ENCODE assay signal across 19 cellular contexts in genomic region chr18:56326386-56327072, GRCh38.
"Had no signal": no experiment of that assay in that cellular context is flagged by ENCODE, and none has a peak within 500 bp of the region (broad histone marks: within the 10 kb centered on the region; RNA-seq: fewer than 3 reads in every experiment).

No MANE protein-coding gene starts in this region.

- FAIRE-seq: endometrium, urothelium cell line had no signal

- H3K27ac ChIP-seq: brain microvascular endothelial cell, lower lobe of right lung, tibial artery, WERI-Rb-1 had no signal

- ATAC-seq: activated naive CD4-positive, alpha-beta T cell treated with anti-CD3 and anti-CD28 coated beads, Interleukin-2, amount 50 U/mL, for 72 hours; lower lobe of right lung; stimulated activated naive B cell treated with anti-CD40 and anti-IgM and Interleukin-4, amounts not matched to agents 10 μg/mL and 1 μg/mL and 100 μg/mL, for 72 hours had no signal

- H3K36me3 Mint-ChIP-seq: activated naive CD4-positive, alpha-beta T cell treated with anti-CD3 and anti-CD28 coated beads, Interleukin-2, amount 50 U/mL, for 72 hours; stimulated activated naive B cell treated with anti-CD40 and anti-IgM and Interleukin-4, amounts not matched to agents 10 μg/mL and 1 μg/mL and 100 μg/mL, for 72 hours had no signal

- DNase-seq: activated CD4-positive, alpha-beta T cell treated with anti-CD3 and anti-CD28 coated beads, Interleukin-2, amount 50 U/mL, for 4 hours; activated gamma-delta T cell treated with Interleukin-2 at 50 U/mL for 16 hours; brain microvascular endothelial cell; esophagus squamous epithelium; islet precursor cell; lower lobe of right lung; midbrain; nucleus accumbens; stimulated activated naive B cell treated with anti-CD40 and anti-IgM and Interleukin-4, amounts not matched to agents 10 μg/mL and 1 μg/mL and 100 μg/mL, for 72 hours; SW 1271; T-helper 2 cell; tibial artery; WERI-Rb-1 had no signal

- H3K36me3 ChIP-seq: brain microvascular endothelial cell, esophagus squamous epithelium, lower lobe of right lung, tibial artery, WERI-Rb-1 had no signal

- H3K27me3 ChIP-seq: brain microvascular endothelial cell, esophagus squamous epithelium, tibial artery had no signal

- H3K4me3 Mint-ChIP-seq: activated T-helper 1 cell treated with anti-CD3 and anti-CD28 coated beads, Interleukin-12 subunit alpha, Interleukin-12 subunit beta, Interleukin-2, Interleukin-4 antibody, amounts not matched to agents 30 ng/mL and 10 ng/mL and 1 ng/mL, durations not matched to agents 14 hours and 24 hours and 36 hours; central memory CD8-positive, alpha-beta T cell; nephron; stimulated activated naive B cell treated with anti-CD40 and anti-IgM and Interleukin-4, amounts not matched to agents 10 μg/mL and 1 μg/mL and 100 μg/mL, for 72 hours had no signal

- H3K4me3 ChIP-seq: esophagus squamous epithelium, lower lobe of right lung, tibial artery had no signal

- H3K9me3 ChIP-seq: esophagus squamous epithelium, lower lobe of right lung, tibial artery had no signal

- H3K4me1 Mint-ChIP-seq: central memory CD8-positive, alpha-beta T cell had no signal

- H3K27me3 Mint-ChIP-seq: central memory CD8-positive, alpha-beta T cell; stimulated activated naive B cell treated with anti-CD40 and anti-IgM and Interleukin-4, amounts not matched to agents 10 μg/mL and 1 μg/mL and 100 μg/mL, for 72 hours had no signal

- H3K27ac Mint-ChIP-seq: activated naive CD4-positive, alpha-beta T cell treated with anti-CD3 and anti-CD28 coated beads, Interleukin-2, amount 50 U/mL, for 72 hours; activated T-helper 1 cell treated with anti-CD3 and anti-CD28 coated beads, Interleukin-12 subunit alpha, Interleukin-12 subunit beta, Interleukin-2, Interleukin-4 antibody, amounts not matched to agents 30 ng/mL and 10 ng/mL and 1 ng/mL, durations not matched to agents 14 hours and 24 hours and 36 hours; nephron; stimulated activated naive B cell treated with anti-CD40 and anti-IgM and Interleukin-4, amounts not matched to agents 10 μg/mL and 1 μg/mL and 100 μg/mL, for 72 hours had no signal

- H3K9me3 Mint-ChIP-seq: activated naive CD4-positive, alpha-beta T cell treated with anti-CD3 and anti-CD28 coated beads, Interleukin-2, amount 50 U/mL, for 72 hours; activated T-helper 1 cell treated with anti-CD3 and anti-CD28 coated beads, Interleukin-12 subunit alpha, Interleukin-12 subunit beta, Interleukin-2, Interleukin-4 antibody, amounts not matched to agents 30 ng/mL and 10 ng/mL and 1 ng/mL, durations not matched to agents 14 hours and 24 hours and 36 hours; central memory CD8-positive, alpha-beta T cell; nephron; stimulated activated naive B cell treated with anti-CD40 and anti-IgM and Interleukin-4, amounts not matched to agents 10 μg/mL and 1 μg/mL and 100 μg/mL, for 72 hours had no signal
